In genomic region chr9:96420468-96421219, GRCh38 we compare ENCODE assay signal across 8 cellular contexts. TPM values are rescaled to one million over a fixed set of nuclear protein-coding genes. Genes with fewer than 3 reads are reported as not detected.
DNase-seq lines count a peak whose midpoint lies in the region; ATAC-seq and TF ChIP-seq lines count a peak whose summit lies in the region.

No MANE protein-coding gene starts in this region.

- peak overlapping the region; percentile 90 for H3K27ac Mint-ChIP-seq in T-helper 17 cell

- peaks cover 17% of the 10 kb centered on the region for H3K4me1 Mint-ChIP-seq in T-helper 17 cell

- no peaks in the 10 kb centered on the region for H3K27me3 Mint-ChIP-seq in T-helper 17 cell

- intact Hi-C loops in vagina (cut with DNase I): no loop called here

- H3K9ac ChIP-seq in HUES48 (ENCODE audit: low read depth, low read length) (peak overlapping the region; percentile 68; the same call in 1 of the 2 replicates), mucosa of rectum (ENCODE audit: low read depth in 1 of 2, low read length in 2 of 2) (no peak overlapping the region)

- ATAC-seq in T-helper 17 cell (no peak), GM21526 (IDR thresholded peaks at IDR 0.05; ENCODE audit: low FRiP score, unreplicated experiment) (no peak), HG02763 (IDR thresholded peaks at IDR 0.05; ENCODE audit: unreplicated experiment) (no peak)

- DNase-seq in ELF-1 (ENCODE audit: low read depth, low spot score) (peak; percentile 87), T-helper 17 cell (no peak), epidermal melanocyte (ENCODE audit: insufficient read length, low spot score) (peak; percentile 60), vagina (ENCODE audit: extremely low spot score in 2 of 2) (no peak)

- no peak for TF ChIP-seq POLR2A in vagina (IDR thresholded peaks at IDR 0.05)

- H3K4me1 ChIP-seq in HUES48 (ENCODE audit: control insufficient read depth, insufficient read depth, low read length) (peaks cover 24% of the 10 kb centered on the region), mucosa of rectum (ENCODE audit: control insufficient read depth in 2 of 2, insufficient read depth in 2 of 2, low read length in 2 of 2) (peaks cover 11 to 23% of the 10 kb centered on the region in 2 donors), vagina (peaks cover 33% of the 10 kb centered on the region)

- peak overlapping the region; percentile 96 for H3K27ac ChIP-seq in HUES48 (ENCODE audit: low read depth, low read length)
- H3K27ac ChIP-seq in mucosa of rectum (ENCODE audit: low read depth in 2 of 2, low read length in 2 of 2): peak overlapping the region; percentile 99 to 100
- peak overlapping the region; percentile 99 for H3K27ac ChIP-seq in vagina

- H3K27me3 ChIP-seq in HUES48 (ENCODE audit: control insufficient read depth, insufficient read depth, low read length) (no peaks in the 10 kb centered on the region), mucosa of rectum (ENCODE audit: control insufficient read depth in 2 of 2, insufficient read depth in 2 of 2, low read length in 2 of 2) (no peaks in the 10 kb centered on the region), vagina (no peaks in the 10 kb centered on the region)

- H3K4me3 Mint-ChIP-seq in T-helper 17 cell: no peak overlapping the region

- H3K4me3 ChIP-seq in HUES48 (ENCODE audit: low read depth, low read length) (peak overlapping the region; percentile 76; the same call in 1 of the 2 replicates), mucosa of rectum (ENCODE audit: low read length in 2 of 2) (no peak overlapping the region), vagina (no peak overlapping the region)

- no peaks in the 10 kb centered on the region for H3K36me3 Mint-ChIP-seq in T-helper 17 cell (ENCODE audit: low read depth)

- H3K36me3 ChIP-seq in HUES48 (ENCODE audit: control insufficient read depth, insufficient read depth, low read length) (no peaks in the 10 kb centered on the region), mucosa of rectum (ENCODE audit: control insufficient read depth in 2 of 2, insufficient read depth in 2 of 2, low read length in 2 of 2) (no peaks in the 10 kb centered on the region), vagina (no peaks in the 10 kb centered on the region)

- H3K9me3 ChIP-seq in HUES48 (ENCODE audit: control insufficient read depth, insufficient read depth, low read length) (no peaks in the 10 kb centered on the region), T-helper 17 cell (ENCODE audit: control insufficient read depth, low read length, poor library complexity, severe bottlenecking) (no peaks in the 10 kb centered on the region), mucosa of rectum (ENCODE audit: control insufficient read depth in 2 of 2, low read length in 2 of 2) (no peaks in the 10 kb centered on the region), vagina (no peaks in the 10 kb centered on the region)

- TF ChIP-seq CTCF in vagina (IDR thresholded peaks at IDR 0.05): no peak

RNA-seq across cellular contexts. Expression of gene ZNF367, which starts 2.5 kb away (rescaled TPM):
- total RNA-seq in T-helper 17 cell: 1 to 10 TPM; 4.7 to 6.9 TPM
- total RNA-seq in vagina: 0.74 TPM

RNA-seq across cellular contexts. Expression of gene HABP4, which starts 29.3 kb away (rescaled TPM):
- total RNA-seq in T-helper 17 cell: 10 to 100 TPM; 16.6 to 21.3 TPM
- 17.2 TPM for total RNA-seq in vagina

RNA-seq across cellular contexts. Expression of gene SLC35D2, which starts 37.1 kb away (rescaled TPM):
- total RNA-seq in T-helper 17 cell (10 to 100 TPM; 23.5 to 31.7 TPM), vagina (17.9 TPM)

Comparison
In these comparisons a context has a peak if more than half of its experiments do, and no peak if none do; other contexts are left out.
1. DNase-seq: peak in ELF-1 (single experiment) and epidermal melanocyte (single experiment); none in T-helper 17 cell (0 of 3) and vagina (0 of 2).
2. Peak in every context shown above with its lines, with median percentiles within 50 percentile points of each other: H3K27ac ChIP-seq.